In the genomic region with DNA sequence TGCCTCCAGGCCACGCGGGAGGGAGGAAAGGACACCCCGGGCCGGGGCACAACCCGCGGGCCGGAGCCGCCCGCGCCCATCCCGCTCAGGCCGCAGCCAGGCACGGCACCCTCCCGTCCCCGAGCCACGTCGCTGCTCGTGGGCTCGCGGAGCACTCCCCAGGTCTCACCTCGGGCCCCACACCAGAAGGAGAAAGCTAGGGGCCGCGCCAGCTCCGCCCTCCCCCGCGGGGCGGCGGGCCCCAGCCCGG, we compare ENCODE assay signal across 8 cellular contexts. TPM values are rescaled to one million over a fixed set of nuclear protein-coding genes. Genes with fewer than 3 reads are reported as not detected.
DNase-seq lines count a peak whose midpoint lies in the region; ATAC-seq and TF ChIP-seq lines count a peak whose summit lies in the region.

No MANE protein-coding gene starts in this region.

- ATAC-seq in GM21515 (IDR thresholded peaks at IDR 0.05; ENCODE audit: unreplicated experiment): no peak
- ATAC-seq in HG02642 (IDR thresholded peaks at IDR 0.05; ENCODE audit: poor library complexity, unreplicated experiment): no peak

- intact Hi-C loops in ovary (cut with DNase I): loop anchor here in 1 of 4 donors (2.0 kb wide), 1 partner anchor 42 kb away; a partner anchor contains a TSS

- H3K9ac ChIP-seq in endocrine pancreas (ENCODE audit: control insufficient read depth, insufficient read depth, low read length): peak overlapping the region; percentile 93

- H3K79me2 ChIP-seq in DOHH2 (ENCODE audit: control insufficient read depth, low read length): peaks cover 96% of the 10 kb centered on the region

- H3K4me3 ChIP-seq in DOHH2 (ENCODE audit: low read length): peak overlapping the region; percentile 87
- H3K4me3 ChIP-seq in NB4 (ENCODE audit: low read depth, low read length): peak overlapping the region; percentile 98
- peak overlapping the region; percentile 79 for H3K4me3 ChIP-seq in endocrine pancreas (ENCODE audit: control insufficient read depth, insufficient read depth, low read length)
- peak overlapping the region; percentile 79 for H3K4me3 ChIP-seq in ovary

- H3K27me3 ChIP-seq in DOHH2 (ENCODE audit: control insufficient read depth, low read length) (no peaks in the 10 kb centered on the region), endocrine pancreas (ENCODE audit: control insufficient read depth, insufficient read depth, low read length) (no peaks in the 10 kb centered on the region), ovary (no peaks in the 10 kb centered on the region)

- no peak for DNase-seq in NB4 (ENCODE audit: low read depth)
- no peak for DNase-seq in ovary
- no peak for DNase-seq in KG1 (lab: John Stamatoyannopoulos, UW)
- DNase-seq in NCI-H1436 (lab: John Stamatoyannopoulos, UW): no peak

- TF ChIP-seq EP300 in ovary (IDR thresholded peaks at IDR 0.05): no peak

- H3K9me3 ChIP-seq in DOHH2 (ENCODE audit: control insufficient read depth, insufficient read depth, low read length) (no peaks in the 10 kb centered on the region), endocrine pancreas (ENCODE audit: control insufficient read depth, low read length) (no peaks in the 10 kb centered on the region), ovary (no peaks in the 10 kb centered on the region)

- 0% methylated on average over 7 to 29 of the region's 29 CpGs for WGBS in ovary, 3 donors

- peaks cover 17% of the 10 kb centered on the region for H3F3A ChIP-seq in DOHH2 (ENCODE audit: control insufficient read depth, insufficient read depth)

- H3K27ac ChIP-seq in DOHH2 (ENCODE audit: low read depth, low read length) (peak overlapping the region; percentile 86), ovary (peak overlapping the region; percentile 94 to 99)

- H3K36me3 ChIP-seq in DOHH2 (ENCODE audit: control insufficient read depth, low read length) (peaks cover 51% of the 10 kb centered on the region), endocrine pancreas (ENCODE audit: control insufficient read depth, insufficient read depth, low read length) (no peaks in the 10 kb centered on the region), ovary (no peaks in the 10 kb centered on the region)

- TF ChIP-seq POLR2A in NB4 (IDR thresholded peaks at IDR 0.05; ENCODE audit: extremely low read depth, insufficient read length): peak; percentile 57
- no peak for TF ChIP-seq POLR2A in ovary (IDR thresholded peaks at IDR 0.05)

- H3K4me1 ChIP-seq in DOHH2 (ENCODE audit: control insufficient read depth, low read length): peaks cover 76% of the 10 kb centered on the region
- peaks cover 16% of the 10 kb centered on the region for H3K4me1 ChIP-seq in endocrine pancreas (ENCODE audit: control insufficient read depth, insufficient read depth, low read length)
- peaks cover 15% of the 10 kb centered on the region for H3K4me1 ChIP-seq in ovary (ENCODE audit: insufficient read depth)

- TF ChIP-seq CTCF in DOHH2 (IDR thresholded peaks at IDR 0.05; ENCODE audit: low read depth, low read length, poor library complexity, severe bottlenecking) (no peak), NB4 (IDR thresholded peaks at IDR 0.05; ENCODE audit: low read depth, low read length) (no peak), ovary (IDR thresholded peaks at IDR 0.05) (no peak)

- peak overlapping the region; percentile 91 for H3K4me2 ChIP-seq in DOHH2 (ENCODE audit: low read length)

- H4K20me1 ChIP-seq in DOHH2 (ENCODE audit: control insufficient read depth, insufficient read depth, low read depth, low read length): peaks cover 42% of the 10 kb centered on the region

- no peaks in the 10 kb centered on the region for H3K9me2 ChIP-seq in DOHH2 (replicated peaks; ENCODE audit: control insufficient read depth, low read length)

RNA-seq across cellular contexts. Expression of a gene that starts 0.6 kb away (rescaled TPM):
- total RNA-seq in ovary: 100 to 1,000 TPM; 158 to 424 (median 359) TPM
- 100 to 1,000 TPM; 145 to 616 TPM for polyA plus RNA-seq in ovary

RNA-seq across cellular contexts. Expression of a gene that starts 0.9 kb away (rescaled TPM):
- 100 to 1,000 TPM; 185 to 394 (median 328) TPM for total RNA-seq in ovary
- polyA plus RNA-seq in ovary: 100 to 1,000 TPM; 184 to 403 TPM

RNA-seq across cellular contexts. Expression of a gene that starts 41.2 kb away (rescaled TPM):
- 10 to 100 TPM; 25.0 to 62.1 (median 40.7) TPM for total RNA-seq in ovary
- polyA plus RNA-seq in ovary: 10 to 100 TPM; 13.5 to 27.9 TPM
